Comparison of ENCODE assay signal across 21 cellular contexts in the genomic region with DNA sequence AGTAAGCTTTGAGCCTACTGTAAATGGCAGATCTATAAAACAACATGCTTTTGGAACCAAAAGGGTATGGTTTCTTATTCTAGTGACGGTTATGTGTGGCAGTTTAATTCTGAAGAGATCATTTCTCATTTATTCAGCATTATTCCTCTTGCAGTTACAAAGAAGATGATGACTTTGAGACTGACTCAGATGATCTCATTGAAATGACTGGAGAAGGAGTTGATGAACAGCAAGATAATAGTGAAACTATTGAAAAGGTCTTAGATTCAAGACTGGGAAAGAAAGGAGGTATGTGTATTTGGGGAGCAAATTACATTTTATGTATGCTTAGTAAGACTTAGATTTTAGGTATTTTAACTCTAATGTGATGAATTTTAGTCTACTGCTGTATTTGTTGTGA. TPM values are rescaled to one million over a fixed set of nuclear protein-coding genes. Genes with fewer than 3 reads are reported as not detected.
A peak's percentile ranks its signal among the peaks of the same experiment; 100 is the strongest.
DNase-seq lines count a peak whose midpoint lies in the region; ATAC-seq lines count a peak whose summit lies in the region.
"Had no signal": no experiment of that assay in that cellular context is flagged by ENCODE, and none has a peak within 500 bp of the region (broad histone marks: within the 10 kb centered on the region; RNA-seq: fewer than 3 reads in every experiment).

No MANE protein-coding gene starts in this region.

- no peaks in the 10 kb centered on the region for H3K27me3 Mint-ChIP-seq in activated CD4-positive, alpha-beta T cell treated with anti-CD3 and anti-CD28 coated beads for 36 hours
- no peaks in the 10 kb centered on the region for H3K27me3 Mint-ChIP-seq in stimulated activated naive CD8-positive, alpha-beta T cell treated with anti-CD3 and anti-CD28 coated beads, Interleukin-15, Interleukin-2, amounts not matched to agents 100 ng/mL and 50 ng/mL, for 24 hours
- H3K27me3 Mint-ChIP-seq in stimulated activated naive CD8-positive, alpha-beta T cell treated with anti-CD3 and anti-CD28 coated beads, Interleukin-15, amount 100 ng/mL, for 72 hours, result no peaks in the 10 kb centered on the region
- no peaks in the 10 kb centered on the region for H3K27me3 Mint-ChIP-seq in activated naive CD8-positive, alpha-beta T cell treated with anti-CD3 and anti-CD28 coated beads, Interleukin-2, amount 50 U/mL, for 24 hours
- H3K27me3 Mint-ChIP-seq: activated B cell treated with CpG ODN at 0.5 μM for 24 hours; CD8-positive, alpha-beta memory T cell had no signal

- no peak for DNase-seq in activated CD4-positive, alpha-beta T cell treated with anti-CD3 and anti-CD28 coated beads for 36 hours
- no peak for DNase-seq in activated CD4-positive, alpha-beta T cell treated with anti-CD3 and anti-CD28 coated beads for 48 hours
- no peak for DNase-seq in stimulated activated naive CD8-positive, alpha-beta T cell treated with anti-CD3 and anti-CD28 coated beads, Interleukin-15, amount 100 ng/mL, for 72 hours
- DNase-seq in activated naive CD8-positive, alpha-beta T cell treated with anti-CD3 and anti-CD28 coated beads, Interleukin-2, amount 50 U/mL, for 24 hours, result no peak
- no peak for DNase-seq in NCI-H748 (lab: John Stamatoyannopoulos, UW; ENCODE audit: unreplicated experiment)
- DNase-seq in activated gamma-delta T cell (lab: John Stamatoyannopoulos, UW), result no peak
- DNase-seq: 8988T; activated B cell treated with CpG ODN at 0.5 μM for 24 hours; amniotic stem cell; CD8-positive, alpha-beta memory T cell; effector CD4-positive, alpha-beta T cell; NCI-H1092; NCI-H187 treated with DMSO at 0.1 percent for 48 hours; NCI-H526; SHP77; tibial artery had no signal

- H3K4me3 Mint-ChIP-seq in activated CD4-positive, alpha-beta T cell treated with anti-CD3 and anti-CD28 coated beads for 36 hours, result no peak overlapping the region
- H3K4me3 Mint-ChIP-seq in stimulated activated naive CD8-positive, alpha-beta T cell treated with anti-CD3 and anti-CD28 coated beads, Interleukin-15, Interleukin-2, amounts not matched to agents 100 ng/mL and 50 ng/mL, for 24 hours, result no peak overlapping the region
- no peak overlapping the region for H3K4me3 Mint-ChIP-seq in stimulated activated naive CD8-positive, alpha-beta T cell treated with anti-CD3 and anti-CD28 coated beads, Interleukin-15, amount 100 ng/mL, for 72 hours
- no peak overlapping the region for H3K4me3 Mint-ChIP-seq in activated naive CD8-positive, alpha-beta T cell treated with anti-CD3 and anti-CD28 coated beads, Interleukin-2, amount 50 U/mL, for 24 hours
- H3K4me3 Mint-ChIP-seq: activated B cell treated with CpG ODN at 0.5 μM for 24 hours, GM23338, nephron had no signal

- peaks cover 23% of the 10 kb centered on the region for H3K4me1 Mint-ChIP-seq in activated CD4-positive, alpha-beta T cell treated with anti-CD3 and anti-CD28 coated beads for 36 hours
- peaks cover 13% of the 10 kb centered on the region for H3K4me1 Mint-ChIP-seq in stimulated activated naive CD8-positive, alpha-beta T cell treated with anti-CD3 and anti-CD28 coated beads, Interleukin-15, Interleukin-2, amounts not matched to agents 100 ng/mL and 50 ng/mL, for 24 hours (ENCODE audit: low read depth)
- peaks cover 12% of the 10 kb centered on the region for H3K4me1 Mint-ChIP-seq in stimulated activated naive CD8-positive, alpha-beta T cell treated with anti-CD3 and anti-CD28 coated beads, Interleukin-15, amount 100 ng/mL, for 72 hours
- H3K4me1 Mint-ChIP-seq in activated naive CD8-positive, alpha-beta T cell treated with anti-CD3 and anti-CD28 coated beads, Interleukin-2, amount 50 U/mL, for 24 hours, result peaks cover 12% of the 10 kb centered on the region
- H3K4me1 Mint-ChIP-seq: GM23338, nephron had no signal

- H3K27ac Mint-ChIP-seq in activated CD4-positive, alpha-beta T cell treated with anti-CD3 and anti-CD28 coated beads for 36 hours, result peak overlapping the region; percentile 67
- H3K27ac Mint-ChIP-seq in stimulated activated naive CD8-positive, alpha-beta T cell treated with anti-CD3 and anti-CD28 coated beads, Interleukin-15, Interleukin-2, amounts not matched to agents 100 ng/mL and 50 ng/mL, for 24 hours, result peak overlapping the region; percentile 21
- H3K27ac Mint-ChIP-seq in stimulated activated naive CD8-positive, alpha-beta T cell treated with anti-CD3 and anti-CD28 coated beads, Interleukin-15, amount 100 ng/mL, for 72 hours, result no peak overlapping the region
- peak overlapping the region; percentile 55 for H3K27ac Mint-ChIP-seq in activated naive CD8-positive, alpha-beta T cell treated with anti-CD3 and anti-CD28 coated beads, Interleukin-2, amount 50 U/mL, for 24 hours
- H3K27ac Mint-ChIP-seq: activated B cell treated with CpG ODN at 0.5 μM for 24 hours, GM23338, nephron had no signal

- H3K36me3 Mint-ChIP-seq in activated CD4-positive, alpha-beta T cell treated with anti-CD3 and anti-CD28 coated beads for 36 hours (ENCODE audit: low read depth), result peaks cover 79% of the 10 kb centered on the region
- H3K36me3 Mint-ChIP-seq in stimulated activated naive CD8-positive, alpha-beta T cell treated with anti-CD3 and anti-CD28 coated beads, Interleukin-15, Interleukin-2, amounts not matched to agents 100 ng/mL and 50 ng/mL, for 24 hours (ENCODE audit: low read depth), result peaks cover 83% of the 10 kb centered on the region
- H3K36me3 Mint-ChIP-seq in activated naive CD8-positive, alpha-beta T cell treated with anti-CD3 and anti-CD28 coated beads, Interleukin-2, amount 50 U/mL, for 24 hours (ENCODE audit: low read depth), result peaks cover 83% of the 10 kb centered on the region

- POLR2A ChIA-PET in activated CD4-positive, alpha-beta T cell treated with anti-CD3 and anti-CD28 coated beads for 36 hours (lab: Charles Lee), result no interaction called here

- intact Hi-C loops in activated CD4-positive, alpha-beta T cell treated with anti-CD3 and anti-CD28 coated beads for 36 hours (cut with DNase I, micrococcal nuclease), result loop anchor here (2.0 to 5.0 kb wide), 3 partner anchors 17 to 76 kb away; no protein-coding TSS in a partner anchor

- ATAC-seq in activated CD4-positive, alpha-beta T cell treated with anti-CD3 and anti-CD28 coated beads for 36 hours, result peak; percentile 90
- ATAC-seq in stimulated activated naive CD8-positive, alpha-beta T cell treated with anti-CD3 and anti-CD28 coated beads, Interleukin-15, amount 100 ng/mL, for 72 hours, result no peak
- peak; percentile 46 for ATAC-seq in activated naive CD8-positive, alpha-beta T cell treated with anti-CD3 and anti-CD28 coated beads, Interleukin-2, amount 50 U/mL, for 24 hours
- no peak for ATAC-seq in HG03280 (IDR thresholded peaks at IDR 0.05; ENCODE audit: unreplicated experiment)
- ATAC-seq: GM23338, Panc1 had no signal

- peaks cover 3% of the 10 kb centered on the region for H3K9me3 Mint-ChIP-seq in activated CD4-positive, alpha-beta T cell treated with anti-CD3 and anti-CD28 coated beads for 36 hours (ENCODE audit: low read depth)
- H3K9me3 Mint-ChIP-seq in stimulated activated naive CD8-positive, alpha-beta T cell treated with anti-CD3 and anti-CD28 coated beads, Interleukin-15, Interleukin-2, amounts not matched to agents 100 ng/mL and 50 ng/mL, for 24 hours, result peaks cover 6% of the 10 kb centered on the region
- H3K9me3 Mint-ChIP-seq in stimulated activated naive CD8-positive, alpha-beta T cell treated with anti-CD3 and anti-CD28 coated beads, Interleukin-15, amount 100 ng/mL, for 72 hours, result peaks cover 11 to 15% of the 10 kb centered on the region in 2 donors
- no peaks in the 10 kb centered on the region for H3K9me3 Mint-ChIP-seq in activated naive CD8-positive, alpha-beta T cell treated with anti-CD3 and anti-CD28 coated beads, Interleukin-2, amount 50 U/mL, for 24 hours
- H3K9me3 Mint-ChIP-seq: activated B cell treated with CpG ODN at 0.5 μM for 24 hours; CD8-positive, alpha-beta memory T cell had no signal

- CTCF ChIA-PET in activated CD4-positive, alpha-beta T cell treated with anti-CD3 and anti-CD28 coated beads for 36 hours (lab: Charles Lee), result interaction anchor here (0.7 to 3.4 kb wide), 3 partner anchors 8 to 146 kb away, joined by 3 to 19 read pairs (median 13); no protein-coding TSS in a partner anchor

RNA-seq across cellular contexts. Expression of a gene that starts 41.5 kb away (rescaled TPM):
- total RNA-seq in activated CD4-positive, alpha-beta T cell treated with anti-CD3 and anti-CD28 coated beads for 36 hours, result 100 to 1,000 TPM; 118 to 149 TPM

Comparison
In these comparisons a context has a peak if more than half of its experiments do, and no peak if none do; other contexts are left out.
1. H3K27ac Mint-ChIP-seq: peak in activated CD4-positive, alpha-beta T cell treated with anti-CD3 and anti-CD28 coated beads for 36 hours (single experiment), stimulated activated naive CD8-positive, alpha-beta T cell treated with anti-CD3 and anti-CD28 coated beads, Interleukin-15, Interleukin-2, amounts not matched to agents 100 ng/mL and 50 ng/mL, for 24 hours (single experiment) and activated naive CD8-positive, alpha-beta T cell treated with anti-CD3 and anti-CD28 coated beads, Interleukin-2, amount 50 U/mL, for 24 hours (single experiment); none in stimulated activated naive CD8-positive, alpha-beta T cell treated with anti-CD3 and anti-CD28 coated beads, Interleukin-15, amount 100 ng/mL, for 72 hours (0 of 2).
2. ATAC-seq: peak in activated CD4-positive, alpha-beta T cell treated with anti-CD3 and anti-CD28 coated beads for 36 hours (single experiment) and activated naive CD8-positive, alpha-beta T cell treated with anti-CD3 and anti-CD28 coated beads, Interleukin-2, amount 50 U/mL, for 24 hours (single experiment); none in stimulated activated naive CD8-positive, alpha-beta T cell treated with anti-CD3 and anti-CD28 coated beads, Interleukin-15, amount 100 ng/mL, for 72 hours (single experiment) and HG03280 (single experiment).